In genomic region chr2:28000287-28000686, GRCh38 we compare ENCODE assay signal across 20 cellular contexts.
DNase-seq lines count a peak whose midpoint lies in the region; ATAC-seq, FAIRE-seq and TF ChIP-seq lines count a peak whose summit lies in the region.
"Had no signal": no experiment of that assay in that cellular context is flagged by ENCODE, and none has a peak within 500 bp of the region (broad histone marks: within the 10 kb centered on the region; RNA-seq: fewer than 3 reads in every experiment).

No MANE protein-coding gene starts in this region.

- FAIRE-seq in A549 (lab: Jason Lieb, UNC) (peak; percentile 39), RCC 7860 (lab: Jason Lieb, UNC) (no peak)
- FAIRE-seq: G401.6, GM12892 had no signal

- ATAC-seq in activated CD8-positive, alpha-beta T cell treated with anti-CD3 and anti-CD28 coated beads for 36 hours: peak; percentile 43
- no peak for ATAC-seq in activated CD8-positive, alpha-beta T cell treated with anti-CD3 and anti-CD28 coated beads, Interleukin-2, amount 10 ng/mL, durations not matched to agents 7 days and 5 days
- peak; percentile 45 to 82 for ATAC-seq in activated naive CD4-positive, alpha-beta T cell treated with anti-CD3 and anti-CD28 coated beads, Interleukin-2, amount 50 U/mL, for 72 hours
- ATAC-seq in A549: no peak
- peak; percentile 64 for ATAC-seq in activated T-helper 17 cell treated with anti-CD3 and anti-CD28 coated beads, Interleukin-2, amount 50 U/mL, for 72 hours (replicated peaks)
- ATAC-seq: CD8-positive, alpha-beta T cell had no signal

- H3K9me3 ChIP-seq in A549: peaks cover 6% of the 10 kb centered on the region; the same call in 1 of the 3 replicates
- H3K9me3 ChIP-seq: Caco-2, HAP-1 had no signal

- TF ChIP-seq EP300 in A549 (IDR thresholded peaks at IDR 0.05): no peak

- H3K27ac ChIP-seq in A549: no peak overlapping the region
- H3K27ac ChIP-seq: BLaER1, C4-2B had no signal

- peaks cover 15% of the 10 kb centered on the region for H3K36me3 Mint-ChIP-seq in activated CD8-positive, alpha-beta T cell treated with anti-CD3 and anti-CD28 coated beads for 36 hours (ENCODE audit: low read depth)
- peaks cover 24% of the 10 kb centered on the region for H3K36me3 Mint-ChIP-seq in activated CD8-positive, alpha-beta T cell treated with anti-CD3 and anti-CD28 coated beads, Interleukin-2, amount 10 ng/mL, durations not matched to agents 7 days and 5 days (ENCODE audit: low read depth)
- H3K36me3 Mint-ChIP-seq in activated naive CD4-positive, alpha-beta T cell treated with anti-CD3 and anti-CD28 coated beads, Interleukin-2, amount 50 U/mL, for 72 hours: peaks cover 8 to 27% of the 10 kb centered on the region in 2 donors
- peaks cover 25% of the 10 kb centered on the region for H3K36me3 Mint-ChIP-seq in activated T-helper 17 cell treated with anti-CD3 and anti-CD28 coated beads, Interleukin-2, amount 50 U/mL, for 72 hours (ENCODE audit: low read depth)

- H3K4me3 ChIP-seq in A549: no peak overlapping the region
- H3K4me3 ChIP-seq: BLaER1, HAP-1 had no signal

- H3K27ac Mint-ChIP-seq in activated CD8-positive, alpha-beta T cell treated with anti-CD3 and anti-CD28 coated beads for 36 hours: no peak overlapping the region
- H3K27ac Mint-ChIP-seq in activated CD8-positive, alpha-beta T cell treated with anti-CD3 and anti-CD28 coated beads, Interleukin-2, amount 10 ng/mL, durations not matched to agents 7 days and 5 days: no peak overlapping the region
- H3K27ac Mint-ChIP-seq in activated naive CD4-positive, alpha-beta T cell treated with anti-CD3 and anti-CD28 coated beads, Interleukin-2, amount 50 U/mL, for 72 hours: no peak overlapping the region
- peak overlapping the region; percentile 44 for H3K27ac Mint-ChIP-seq in activated T-helper 17 cell treated with anti-CD3 and anti-CD28 coated beads, Interleukin-2, amount 50 U/mL, for 72 hours
- H3K27ac Mint-ChIP-seq: B cell; CD4-positive, CD25-positive, alpha-beta regulatory T cell; CD8-positive, alpha-beta T cell; HFFc6 had no signal

- H3K4me1 ChIP-seq in A549: peaks cover 21% of the 10 kb centered on the region
- H3K4me1 ChIP-seq: BLaER1, Caco-2, HAP-1 had no signal

- intact Hi-C loops in activated CD8-positive, alpha-beta T cell treated with anti-CD3 and anti-CD28 coated beads for 36 hours (cut with micrococcal nuclease): no loop called here

- H3K27me3 Mint-ChIP-seq in activated CD8-positive, alpha-beta T cell treated with anti-CD3 and anti-CD28 coated beads for 36 hours: no peaks in the 10 kb centered on the region
- H3K27me3 Mint-ChIP-seq in activated CD8-positive, alpha-beta T cell treated with anti-CD3 and anti-CD28 coated beads, Interleukin-2, amount 10 ng/mL, durations not matched to agents 7 days and 5 days (ENCODE audit: low read depth): no peaks in the 10 kb centered on the region
- H3K27me3 Mint-ChIP-seq in activated T-helper 17 cell treated with anti-CD3 and anti-CD28 coated beads, Interleukin-2, amount 50 U/mL, for 72 hours: no peaks in the 10 kb centered on the region
- H3K27me3 Mint-ChIP-seq: B cell; CD4-positive, CD25-positive, alpha-beta regulatory T cell had no signal

- peaks cover 2% of the 10 kb centered on the region for H3K9me3 Mint-ChIP-seq in activated CD8-positive, alpha-beta T cell treated with anti-CD3 and anti-CD28 coated beads for 36 hours
- peaks cover 6% of the 10 kb centered on the region for H3K9me3 Mint-ChIP-seq in activated CD8-positive, alpha-beta T cell treated with anti-CD3 and anti-CD28 coated beads, Interleukin-2, amount 10 ng/mL, durations not matched to agents 7 days and 5 days (ENCODE audit: insufficient read depth)
- H3K9me3 Mint-ChIP-seq in activated naive CD4-positive, alpha-beta T cell treated with anti-CD3 and anti-CD28 coated beads, Interleukin-2, amount 50 U/mL, for 72 hours: peaks cover 0 to 11% of the 10 kb centered on the region in 2 donors
- H3K9me3 Mint-ChIP-seq in activated T-helper 17 cell treated with anti-CD3 and anti-CD28 coated beads, Interleukin-2, amount 50 U/mL, for 72 hours: peaks cover 5% of the 10 kb centered on the region
- H3K9me3 Mint-ChIP-seq: CD8-positive, alpha-beta T cell; HFFc6 had no signal

- POLR2A ChIA-PET in activated CD8-positive, alpha-beta T cell treated with anti-CD3 and anti-CD28 coated beads for 36 hours (lab: Charles Lee): no interaction called here
- POLR2A ChIA-PET in activated CD8-positive, alpha-beta T cell treated with anti-CD3 and anti-CD28 coated beads, Interleukin-2, amount 10 ng/mL, durations not matched to agents 7 days and 5 days (lab: Charles Lee): no interaction called here
- POLR2A ChIA-PET in A549 (lab: Yijun Ruan, JAX): no interaction called here

- no peak for TF ChIP-seq CTCF in activated CD8-positive, alpha-beta T cell treated with anti-CD3 and anti-CD28 coated beads for 36 hours (IDR thresholded peaks at IDR 0.05)
- no peak for TF ChIP-seq CTCF in A549 (IDR thresholded peaks at IDR 0.05)

- H3K4me1 Mint-ChIP-seq in activated CD8-positive, alpha-beta T cell treated with anti-CD3 and anti-CD28 coated beads for 36 hours (ENCODE audit: low read depth): peaks cover 31% of the 10 kb centered on the region
- peaks cover 15% of the 10 kb centered on the region for H3K4me1 Mint-ChIP-seq in activated CD8-positive, alpha-beta T cell treated with anti-CD3 and anti-CD28 coated beads, Interleukin-2, amount 10 ng/mL, durations not matched to agents 7 days and 5 days (ENCODE audit: low read depth)
- peaks cover 39% of the 10 kb centered on the region for H3K4me1 Mint-ChIP-seq in activated T-helper 17 cell treated with anti-CD3 and anti-CD28 coated beads, Interleukin-2, amount 50 U/mL, for 72 hours

- DNase-seq in activated CD8-positive, alpha-beta T cell treated with anti-CD3 and anti-CD28 coated beads for 36 hours: no peak
- DNase-seq in activated CD8-positive, alpha-beta T cell treated with anti-CD3 and anti-CD28 coated beads, Interleukin-2, amount 10 ng/mL, durations not matched to agents 7 days and 5 days: no peak
- DNase-seq in activated naive CD4-positive, alpha-beta T cell treated with anti-CD3 and anti-CD28 coated beads, Interleukin-2, amount 50 U/mL, for 72 hours (ENCODE audit: low spot score in 2 of 2): no peak
- DNase-seq in activated naive CD4-positive, alpha-beta T cell treated with anti-CD3 and anti-CD28 coated beads, Interleukin-2, amount 50 U/mL, for 16 hours: no peak
- DNase-seq in A549 (ENCODE audit: low read depth in 1 of 2, low spot score in 1 of 2): no peak
- DNase-seq in RCC 7860 (ENCODE audit: low spot score): no peak
- DNase-seq: Caco-2; CD4-positive, CD25-positive, alpha-beta regulatory T cell; CD8-positive, alpha-beta T cell; DMS153; DND-41; GOT3; HFFc6 had no signal

- CTCF ChIA-PET in activated CD8-positive, alpha-beta T cell treated with anti-CD3 and anti-CD28 coated beads for 36 hours (lab: Charles Lee): no interaction called here
- CTCF ChIA-PET in activated CD8-positive, alpha-beta T cell treated with anti-CD3 and anti-CD28 coated beads, Interleukin-2, amount 10 ng/mL, durations not matched to agents 7 days and 5 days (lab: Charles Lee): no interaction called here
- CTCF ChIA-PET in A549 (lab: Yijun Ruan, JAX): no interaction called here

- no peak overlapping the region for H3K4me3 Mint-ChIP-seq in activated CD8-positive, alpha-beta T cell treated with anti-CD3 and anti-CD28 coated beads for 36 hours
- no peak overlapping the region for H3K4me3 Mint-ChIP-seq in activated CD8-positive, alpha-beta T cell treated with anti-CD3 and anti-CD28 coated beads, Interleukin-2, amount 10 ng/mL, durations not matched to agents 7 days and 5 days
- H3K4me3 Mint-ChIP-seq in activated T-helper 17 cell treated with anti-CD3 and anti-CD28 coated beads, Interleukin-2, amount 50 U/mL, for 72 hours: peak overlapping the region; percentile 7
- H3K4me3 Mint-ChIP-seq: B cell; CD4-positive, CD25-positive, alpha-beta regulatory T cell; CD8-positive, alpha-beta T cell; HFFc6 had no signal

- no peak overlapping the region for H3K4me2 ChIP-seq in A549
- H3K4me2 ChIP-seq: BLaER1 had no signal

- TF ChIP-seq RAD21 in A549 (conservative IDR thresholded peaks at IDR 0.05 in 1 of 2, IDR thresholded peaks at IDR 0.05 in 1 of 2): no peak

- TF ChIP-seq POLR2A in A549 (IDR thresholded peaks at IDR 0.05; ENCODE audit: low read length): no peak

TF ChIP-seq in A549, 52 proteins besides CTCF, POLR2A, EP300 and RAD21:
- TF ChIP-seq CHD2 (IDR thresholded peaks at IDR 0.05; ENCODE audit: low read length, partially characterized antibody) (no peak), JUN (IDR thresholded peaks at IDR 0.05) (no peak), BHLHE40 (IDR thresholded peaks at IDR 0.05; ENCODE audit: low read depth, low read length) (no peak), MAX (IDR thresholded peaks at IDR 0.05) (no peak), RFX5 (IDR thresholded peaks at IDR 0.05) (no peak), REST (IDR thresholded peaks at IDR 0.05) (no peak), FOXS1 (CRISPR knock-in tag; IDR thresholded peaks at IDR 0.05) (no peak)
TF ChIP-seq in A549: peak in this region for 0.

Comparison
In these comparisons a context has a peak if more than half of its experiments do, and no peak if none do; other contexts are left out.
1. ATAC-seq: peak in activated CD8-positive, alpha-beta T cell treated with anti-CD3 and anti-CD28 coated beads for 36 hours (single experiment), activated naive CD4-positive, alpha-beta T cell treated with anti-CD3 and anti-CD28 coated beads, Interleukin-2, amount 50 U/mL, for 72 hours (2 of 2) and activated T-helper 17 cell treated with anti-CD3 and anti-CD28 coated beads, Interleukin-2, amount 50 U/mL, for 72 hours (single experiment); none in activated CD8-positive, alpha-beta T cell treated with anti-CD3 and anti-CD28 coated beads, Interleukin-2, amount 10 ng/mL, durations not matched to agents 7 days and 5 days (single experiment) and A549 (0 of 2).